ENCODE assay signal across 27 cellular contexts in the genomic region with DNA sequence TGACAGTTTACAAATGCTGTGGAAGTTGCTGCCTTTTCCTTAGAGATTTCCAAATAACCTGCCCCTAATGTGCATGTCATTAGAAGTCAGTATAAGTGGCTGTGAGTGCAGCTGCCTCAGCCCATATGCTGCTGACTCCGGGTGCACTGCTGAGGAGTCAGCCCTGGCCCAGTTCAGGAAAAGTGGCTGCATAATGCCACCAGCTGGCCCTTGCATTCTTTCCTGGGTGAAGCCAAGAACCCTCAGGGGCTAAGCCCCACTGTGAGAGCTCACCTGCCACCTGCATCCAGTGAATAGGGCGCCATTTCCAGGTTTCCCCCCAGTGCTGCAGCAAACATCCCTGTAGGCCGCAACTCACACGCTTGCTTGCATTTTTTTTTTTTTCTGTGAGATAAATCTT.
"Had no signal": no experiment of that assay in that cellular context is flagged by ENCODE, and none has a peak within 500 bp of the region (broad histone marks: within the 10 kb centered on the region; RNA-seq: fewer than 3 reads in every experiment).

No MANE protein-coding gene starts in this region.

- H3K27ac ChIP-seq: RWPE1 had no signal

- H3K36me3 Mint-ChIP-seq: activated naive CD8-positive, alpha-beta T cell; brain had no signal

- DNase-seq: activated CD4-positive, alpha-beta T cell treated with anti-CD3 and anti-CD28 coated beads for 4 hours; activated CD8-positive, alpha-beta T cell treated with anti-CD3 and anti-CD28 coated beads for 36 hours; activated gamma-delta T cell; activated naive CD4-positive, alpha-beta T cell treated with anti-CD3 and anti-CD28 coated beads for 36 hours; activated T-cell treated with anti-CD3 and anti-CD28 coated beads for 4 hours; activated T-cell treated with anti-CD3 and anti-CD28 coated beads, Interleukin-2, amount 50 U/mL, for 48 hours; amygdala; Kasumi-1; KBM-7; MV-4-11; NCI-H1092 treated with DMSO at 0.1 percent for 48 hours; NCI-H1436; NCI-H187 treated with DMSO at 0.1 percent for 48 hours; NCI-H2081 treated with DMSO at 0.1 percent for 48 hours; NCI-H446 treated with DMSO at 0.1 percent for 48 hours; NCI-H526 treated with DMSO at 0.1 percent for 48 hours; NK-92 treated with Interleukin-12 subunit alpha and Interleukin-12 subunit beta, amount 100 ng/mL, for 24 hours; OCI-M1; SHP77 had no signal

- H3K9me3 Mint-ChIP-seq: activated CD8-positive, alpha-beta T cell treated with anti-CD3 and anti-CD28 coated beads for 36 hours; activated naive CD4-positive, alpha-beta T cell treated with anti-CD3 and anti-CD28 coated beads for 36 hours; T-helper 1 cell treated with Interleukin-12 subunit alpha and Interleukin-12 subunit beta and Interleukin-4 antibody, amounts not matched to agents 30 μg/mL and 1 μg/mL, for 36 hours had no signal

- H3K27me3 Mint-ChIP-seq: activated CD8-positive, alpha-beta T cell treated with anti-CD3 and anti-CD28 coated beads for 36 hours had no signal

- ATAC-seq: activated CD4-positive, CD25-positive, alpha-beta regulatory T cell treated with anti-CD3 and anti-CD28 coated beads, Interleukin-2, amount 50 U/mL, for 24 hours; activated CD8-positive, alpha-beta T cell treated with anti-CD3 and anti-CD28 coated beads for 36 hours; activated T-helper 17 cell treated with anti-CD3 and anti-CD28 coated beads, Interleukin-2, amount 50 U/mL, for 72 hours; Panc1 had no signal

- H3K4me1 Mint-ChIP-seq: activated T-helper 17 cell treated with anti-CD3 and anti-CD28 coated beads, Interleukin-2, amount 50 U/mL, for 72 hours; central memory CD8-positive, alpha-beta T cell had no signal

- H3K27ac Mint-ChIP-seq: activated CD8-positive, alpha-beta T cell treated with anti-CD3 and anti-CD28 coated beads for 36 hours; activated naive CD4-positive, alpha-beta T cell treated with anti-CD3 and anti-CD28 coated beads for 36 hours; activated naive CD8-positive, alpha-beta T cell; activated T-helper 17 cell treated with anti-CD3 and anti-CD28 coated beads, Interleukin-2, amount 50 U/mL, for 72 hours; T-helper 1 cell treated with Interleukin-12 subunit alpha and Interleukin-12 subunit beta and Interleukin-4 antibody, amounts not matched to agents 30 μg/mL and 1 μg/mL, for 36 hours had no signal

- H3K4me3 Mint-ChIP-seq: activated CD8-positive, alpha-beta T cell treated with anti-CD3 and anti-CD28 coated beads for 36 hours; activated naive CD4-positive, alpha-beta T cell treated with anti-CD3 and anti-CD28 coated beads for 36 hours; activated naive CD8-positive, alpha-beta T cell; activated T-helper 17 cell treated with anti-CD3 and anti-CD28 coated beads, Interleukin-2, amount 50 U/mL, for 72 hours; brain; central memory CD8-positive, alpha-beta T cell; T-helper 1 cell treated with Interleukin-12 subunit alpha and Interleukin-12 subunit beta and Interleukin-4 antibody, amounts not matched to agents 30 μg/mL and 1 μg/mL, for 36 hours had no signal
